14 cellular contexts compared by ENCODE assay signal in genomic region chr1:229309074-229309473, GRCh38. TPM values are rescaled to one million over a fixed set of nuclear protein-coding genes. Genes with fewer than 3 reads are reported as not detected.
DNase-seq lines count a peak whose midpoint lies in the region; ATAC-seq and TF ChIP-seq lines count a peak whose summit lies in the region.
"Had no signal": no experiment of that assay in that cellular context is flagged by ENCODE, and none has a peak within 500 bp of the region (broad histone marks: within the 10 kb centered on the region; RNA-seq: fewer than 3 reads in every experiment).

No MANE protein-coding gene starts in this region.

- H3K4me3 ChIP-seq in right atrium auricular region: no peak overlapping the region

- no peaks in the 10 kb centered on the region for H3K9me3 ChIP-seq in right atrium auricular region

- H3K27me3 ChIP-seq in right atrium auricular region: no peaks in the 10 kb centered on the region

- intact Hi-C loops in Right ventricle myocardium inferior (cut with DNase I): no loop called here

- peak; percentile 10 for DNase-seq in NCI-H2227 treated with DMSO at 0.1 percent for 48 hours (lab: John Stamatoyannopoulos, UW)
- DNase-seq in NCI-H2227 (lab: John Stamatoyannopoulos, UW; ENCODE audit: unreplicated experiment): no peak
- DNase-seq in right atrium auricular region (ENCODE audit: low spot score): no peak
- no peak for DNase-seq in Right ventricle myocardium inferior (ENCODE audit: missing footprints)
- DNase-seq in cerebellar cortex (ENCODE audit: low spot score): peak; percentile 24
- no peak for DNase-seq in effector CD8-positive, alpha-beta T cell (lab: John Stamatoyannopoulos, UW)
- no peak for DNase-seq in NCI-H524 treated with DMSO at 0.1 percent for 48 hours (lab: John Stamatoyannopoulos, UW)
- DNase-seq: CD8-positive, alpha-beta T cell; COR-L47; DMS53; HCEC 1CT; IMR-90 had no signal

- no peak for ATAC-seq in Right ventricle myocardium inferior
- ATAC-seq in HG02981 (IDR thresholded peaks at IDR 0.05; ENCODE audit: unreplicated experiment): no peak
- ATAC-seq: CD8-positive, alpha-beta T cell had no signal

- no peak for TF ChIP-seq CTCF in right atrium auricular region (IDR thresholded peaks at IDR 0.05)

- peaks cover 0 to 10% of the 10 kb centered on the region in 2 donors for H3K4me1 ChIP-seq in right atrium auricular region

- peak overlapping the region; percentile 34 to 46 for H3K27ac ChIP-seq in right atrium auricular region
- H3K27ac ChIP-seq: 22Rv1 had no signal

- H3K36me3 ChIP-seq in right atrium auricular region: peaks cover 15% of the 10 kb centered on the region

RNA-seq across cellular contexts. Expression of gene CCSAP, which starts 33.8 kb away (rescaled TPM):
- total RNA-seq in right atrium auricular region (1 to 10 TPM; 2.6 to 2.7 TPM), Right ventricle myocardium inferior (2.3 TPM)

RNA-seq across cellular contexts. Expression of gene RAB4A, which starts 38.2 kb away (rescaled TPM):
- total RNA-seq in right atrium auricular region (10 to 100 TPM; 44.4 to 60.8 TPM), Right ventricle myocardium inferior (131 TPM)

Comparison
In these comparisons a context has a peak if more than half of its experiments do, and no peak if none do; other contexts are left out.
1. DNase-seq: peak in NCI-H2227 treated with DMSO at 0.1 percent for 48 hours (single experiment) and cerebellar cortex (single experiment); none in NCI-H2227 (single experiment), right atrium auricular region (single experiment), Right ventricle myocardium inferior (single experiment), effector CD8-positive, alpha-beta T cell (single experiment) and NCI-H524 treated with DMSO at 0.1 percent for 48 hours (single experiment).